ENCODE assay signal across 8 cellular contexts in the genomic region with DNA sequence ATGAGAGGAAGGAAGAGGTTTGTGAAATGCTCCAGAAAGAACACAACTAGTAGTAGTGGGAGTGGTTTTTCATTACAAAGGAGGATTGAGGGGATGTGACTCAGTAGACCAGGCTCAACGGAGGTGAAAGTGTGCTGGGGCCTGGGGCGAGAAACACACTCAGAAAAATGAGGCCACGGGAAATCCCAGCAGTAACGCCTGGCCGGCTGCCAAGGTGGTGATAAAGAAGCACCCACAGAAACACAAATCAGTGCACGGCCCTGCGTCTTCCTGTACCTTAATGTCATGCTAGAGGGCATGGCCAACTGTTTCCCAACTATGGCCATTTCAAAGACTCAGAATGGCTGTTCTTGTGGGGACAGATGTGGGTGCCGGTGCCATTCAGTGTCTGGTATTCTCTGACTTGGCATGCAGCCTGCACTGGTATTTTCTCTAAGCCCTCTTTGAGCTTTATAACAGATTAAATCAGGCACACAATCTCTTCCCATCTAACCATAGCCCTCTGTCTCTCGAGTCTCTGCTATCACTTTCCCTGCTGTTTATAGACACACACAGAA. TPM values are rescaled to one million over a fixed set of nuclear protein-coding genes. Genes with fewer than 3 reads are reported as not detected.
DNase-seq lines count a peak whose midpoint lies in the region; ATAC-seq and TF ChIP-seq lines count a peak whose summit lies in the region.

No MANE protein-coding gene starts in this region.

- no peak for TF ChIP-seq POLR2A in lower leg skin (IDR thresholded peaks at IDR 0.05)

- no peak overlapping the region for H3K4me3 Mint-ChIP-seq in activated CD8-positive, alpha-beta memory T cell treated with anti-CD3 and anti-CD28 coated beads, Interleukin-2, amount 10 ng/mL, durations not matched to agents 7 days and 5 days
- H3K4me3 Mint-ChIP-seq in osteocyte (ENCODE audit: unreplicated experiment), result no peak overlapping the region

- ATAC-seq in HG03558 (IDR thresholded peaks at IDR 0.05; ENCODE audit: extremely low read depth, unreplicated experiment) (peak; percentile 53), HG03045 (IDR thresholded peaks at IDR 0.05; ENCODE audit: unreplicated experiment) (no peak)
- peak; percentile 50 for ATAC-seq in activated CD8-positive, alpha-beta memory T cell treated with anti-CD3 and anti-CD28 coated beads, Interleukin-2, amount 10 ng/mL, durations not matched to agents 7 days and 5 days

- H3K36me3 ChIP-seq in GM06990 (ENCODE audit: control insufficient read depth, insufficient read depth, low read length), result peaks cover 5% of the 10 kb centered on the region

- peaks cover 17% of the 10 kb centered on the region for H3K36me3 Mint-ChIP-seq in activated CD8-positive, alpha-beta memory T cell treated with anti-CD3 and anti-CD28 coated beads, Interleukin-2, amount 10 ng/mL, durations not matched to agents 7 days and 5 days
- H3K36me3 Mint-ChIP-seq in osteocyte (ENCODE audit: unreplicated experiment), result peaks cover 13% of the 10 kb centered on the region

- no peaks in the 10 kb centered on the region for H3K9me3 Mint-ChIP-seq in activated CD8-positive, alpha-beta memory T cell treated with anti-CD3 and anti-CD28 coated beads, Interleukin-2, amount 10 ng/mL, durations not matched to agents 7 days and 5 days (ENCODE audit: low read depth)
- no peaks in the 10 kb centered on the region for H3K9me3 Mint-ChIP-seq in osteocyte (ENCODE audit: unreplicated experiment)

- H3K27me3 ChIP-seq in GM06990 (replicated peaks; ENCODE audit: control insufficient read depth, insufficient read depth, low read length), result no peaks in the 10 kb centered on the region

- H3K4me3 ChIP-seq in GM06990 (replicated peaks; ENCODE audit: low read depth, low read length), result no peak overlapping the region
- no peak overlapping the region for H3K4me3 ChIP-seq in lower leg skin (ENCODE audit: low read depth, poor library complexity, severe bottlenecking)

- TF ChIP-seq CTCF in GM06990 (IDR thresholded peaks at IDR 0.05; ENCODE audit: insufficient read depth, low read length, poor library complexity, severe bottlenecking) (no peak), osteocyte (IDR thresholded peaks at IDR 0.05) (no peak), lower leg skin (IDR thresholded peaks at IDR 0.05) (no peak)

- CTCF ChIA-PET in activated CD8-positive, alpha-beta memory T cell treated with anti-CD3 and anti-CD28 coated beads, Interleukin-2, amount 10 ng/mL, durations not matched to agents 7 days and 5 days (lab: Charles Lee), result interaction anchor here (0.7 to 1.7 kb wide), 2 partner anchors 137 to 501 kb away, joined by 3 read pairs; no protein-coding TSS in a partner anchor

- intact Hi-C loops in lower leg skin (cut with DNase I; ENCODE audit: low total_unique reads), result loop anchor here (10.0 kb wide), 1 partner anchor 651 kb away; no protein-coding TSS in a partner anchor

- H3K27me3 Mint-ChIP-seq in activated CD8-positive, alpha-beta memory T cell treated with anti-CD3 and anti-CD28 coated beads, Interleukin-2, amount 10 ng/mL, durations not matched to agents 7 days and 5 days, result no peaks in the 10 kb centered on the region
- H3K27me3 Mint-ChIP-seq in osteocyte (ENCODE audit: unreplicated experiment), result no peaks in the 10 kb centered on the region

- H3K4me1 Mint-ChIP-seq in activated CD8-positive, alpha-beta memory T cell treated with anti-CD3 and anti-CD28 coated beads, Interleukin-2, amount 10 ng/mL, durations not matched to agents 7 days and 5 days, result no peaks in the 10 kb centered on the region
- peaks cover 13% of the 10 kb centered on the region for H3K4me1 Mint-ChIP-seq in osteocyte (ENCODE audit: unreplicated experiment)

- DNase-seq in GM06990 (ENCODE audit: extremely low read depth, insufficient read length) (peak; percentile 45), globus pallidus (ENCODE audit: low spot score) (peak; percentile 73), osteocyte (ENCODE audit: extremely low spot score, unreplicated experiment) (no peak), lower leg skin (ENCODE audit: low spot score in 2 of 2) (no peak)
- DNase-seq in activated CD8-positive, alpha-beta memory T cell treated with anti-CD3 and anti-CD28 coated beads, Interleukin-2, amount 10 ng/mL, durations not matched to agents 7 days and 5 days, result peak; percentile 76
- peak; percentile 94 for DNase-seq in stimulated activated CD8-positive, alpha-beta memory T cell treated with anti-CD3 and anti-CD28 coated beads, Interleukin-4, amount 100 ng/mL, for 48 hours

- H3K27ac Mint-ChIP-seq in activated CD8-positive, alpha-beta memory T cell treated with anti-CD3 and anti-CD28 coated beads, Interleukin-2, amount 10 ng/mL, durations not matched to agents 7 days and 5 days, result no peak overlapping the region
- no peak overlapping the region for H3K27ac Mint-ChIP-seq in osteocyte (ENCODE audit: unreplicated experiment)

- 34 to 46% methylated on average over 9 of the region's 9 CpGs for WGBS in lower leg skin, 2 donors

RNA-seq across cellular contexts. Expression of gene URB2, which starts 38.2 kb away (rescaled TPM):
- 10 to 100 TPM; 13.5 to 18.7 TPM for total RNA-seq in activated CD8-positive, alpha-beta memory T cell treated with anti-CD3 and anti-CD28 coated beads, Interleukin-2, amount 10 ng/mL, durations not matched to agents 7 days and 5 days
- total RNA-seq in osteocyte (11.1 and 11.5 TPM in 2 replicates), lower leg skin (1 to 10 TPM; 5.7 to 7.7 (median 6.3) TPM)

RNA-seq across cellular contexts. Expression of gene TAF5L, which starts 38.3 kb away (rescaled TPM):
- 10 to 100 TPM; 24.9 to 29.7 TPM for total RNA-seq in activated CD8-positive, alpha-beta memory T cell treated with anti-CD3 and anti-CD28 coated beads, Interleukin-2, amount 10 ng/mL, durations not matched to agents 7 days and 5 days
- total RNA-seq in osteocyte (18.3 and 18.4 TPM in 2 replicates), lower leg skin (10 to 100 TPM in 2 of 4 donors, 1 to 10 TPM in 2; 7.5 to 15.7 (median 9.4) TPM)

Comparison
In these comparisons a context has a peak if more than half of its experiments do, and no peak if none do; other contexts are left out.
1. DNase-seq: peak in GM06990 (single experiment), activated CD8-positive, alpha-beta memory T cell treated with anti-CD3 and anti-CD28 coated beads, Interleukin-2, amount 10 ng/mL, durations not matched to agents 7 days and 5 days (single experiment), globus pallidus (single experiment) and stimulated activated CD8-positive, alpha-beta memory T cell treated with anti-CD3 and anti-CD28 coated beads, Interleukin-4, amount 100 ng/mL, for 48 hours (single experiment); none in osteocyte (single experiment) and lower leg skin (0 of 2).